Comparison of ENCODE assay signal across 16 cellular contexts in the genomic region with DNA sequence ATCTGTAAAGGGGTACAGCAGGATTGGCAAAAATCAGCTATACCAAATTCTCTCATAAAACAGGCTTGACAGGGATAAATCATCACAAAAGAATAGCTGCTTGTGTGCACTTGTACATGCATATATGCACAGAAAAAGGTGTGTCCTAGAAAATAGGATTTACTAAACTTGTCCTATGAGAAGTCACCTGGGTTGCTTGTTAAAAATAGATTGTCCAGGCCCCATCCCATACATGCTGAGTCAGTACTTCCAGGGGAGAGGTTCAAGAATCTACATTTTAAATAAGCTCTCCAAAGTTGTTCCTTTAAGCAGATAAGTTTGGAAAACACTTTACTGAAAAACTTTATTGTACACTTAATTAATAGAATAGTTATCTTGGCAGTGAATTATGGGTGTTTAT.
DNase-seq lines count a peak whose midpoint lies in the region; ATAC-seq and TF ChIP-seq lines count a peak whose summit lies in the region.
"Had no signal": no experiment of that assay in that cellular context is flagged by ENCODE, and none has a peak within 500 bp of the region (broad histone marks: within the 10 kb centered on the region; RNA-seq: fewer than 3 reads in every experiment).

No MANE protein-coding gene starts in this region.

- intact Hi-C loops in Right ventricle myocardium inferior (cut with DNase I) = loop anchor here (2.0 kb wide), 1 partner anchor 46 kb away; no protein-coding TSS in a partner anchor
- intact Hi-C loops in left cardiac atrium (cut with DNase I) = no loop called here
- intact Hi-C loops in esophagus squamous epithelium (cut with DNase I) = no loop called here
- intact Hi-C loops in uterus (cut with DNase I; ENCODE audit: low total_unique reads) = no loop called here

- no peak overlapping the region for H3K9ac ChIP-seq in muscle layer of colon (ENCODE audit: low read length)

- TF ChIP-seq POLR2A in esophagus squamous epithelium (IDR thresholded peaks at IDR 0.05) (no peak), uterus (IDR thresholded peaks at IDR 0.05) (no peak)

- peak overlapping the region in 3 of 4 donors; percentile 40 to 66 (median 56) for H3K27ac ChIP-seq in esophagus squamous epithelium
- peak overlapping the region; percentile 45 for H3K27ac ChIP-seq in muscle layer of colon (ENCODE audit: low read depth, low read length)
- H3K27ac ChIP-seq in uterus = peak overlapping the region; percentile 27 to 44

- H3K4me1 ChIP-seq in esophagus squamous epithelium (peaks cover 0 to 42% (median 10%) of the 10 kb centered on the region in 3 donors), muscle layer of colon (ENCODE audit: insufficient read depth, low read length) (peaks cover 22% of the 10 kb centered on the region), uterus (no peaks in the 10 kb centered on the region)

- H3K36me3 ChIP-seq in esophagus squamous epithelium = peaks cover 0 to 6% (median 0%) of the 10 kb centered on the region in 3 donors
- no peaks in the 10 kb centered on the region for H3K36me3 ChIP-seq in muscle layer of colon (ENCODE audit: insufficient read depth, low read length)
- no peaks in the 10 kb centered on the region for H3K36me3 ChIP-seq in uterus

- no peak for DNase-seq in Right ventricle myocardium inferior (ENCODE audit: missing footprints)
- DNase-seq in left cardiac atrium = no peak
- DNase-seq in esophagus squamous epithelium (lab: John Stamatoyannopoulos, UW) = no peak
- DNase-seq in uterus = no peak
- DNase-seq in NCI-H524 treated with DMSO at 0.1 percent for 48 hours (lab: John Stamatoyannopoulos, UW) = no peak
- DNase-seq: Caco-2; Karpas-422; MM.1S; NCI-H1105; NCI-H1930; NCI-H510A treated with DMSO at 0.1 percent for 48 hours; NK-92 treated with Interleukin-12 subunit alpha and Interleukin-12 subunit beta, amount 100 ng/mL, for 24 hours; PC-3 had no signal

- no peak overlapping the region for H3K4me3 ChIP-seq in esophagus squamous epithelium
- H3K4me3 ChIP-seq in muscle layer of colon (ENCODE audit: low read depth in 1 of 2, low read length in 2 of 2) = no peak overlapping the region
- no peak overlapping the region for H3K4me3 ChIP-seq in uterus

- ATAC-seq in Right ventricle myocardium inferior (peak; percentile 39), left cardiac atrium (no peak), GM21717 (IDR thresholded peaks at IDR 0.05; ENCODE audit: unreplicated experiment) (no peak), HG03095 (IDR thresholded peaks at IDR 0.05; ENCODE audit: unreplicated experiment) (no peak)
- ATAC-seq: PC-3 had no signal

- no peaks in the 10 kb centered on the region for H3K9me3 ChIP-seq in esophagus squamous epithelium
- H3K9me3 ChIP-seq in muscle layer of colon (ENCODE audit: low read length) = no peaks in the 10 kb centered on the region
- no peaks in the 10 kb centered on the region for H3K9me3 ChIP-seq in uterus
- H3K9me3 ChIP-seq: Caco-2 had no signal

- no peaks in the 10 kb centered on the region for H3K27me3 ChIP-seq in esophagus squamous epithelium
- H3K27me3 ChIP-seq in muscle layer of colon (ENCODE audit: control insufficient read depth in 1 of 2, insufficient read depth in 2 of 2, low read length in 2 of 2) = no peaks in the 10 kb centered on the region
- no peaks in the 10 kb centered on the region for H3K27me3 ChIP-seq in uterus

- TF ChIP-seq CTCF in esophagus squamous epithelium (IDR thresholded peaks at IDR 0.05) (no peak), uterus (IDR thresholded peaks at IDR 0.05) (no peak)
